8 cellular contexts compared by ENCODE assay signal in the genomic region with DNA sequence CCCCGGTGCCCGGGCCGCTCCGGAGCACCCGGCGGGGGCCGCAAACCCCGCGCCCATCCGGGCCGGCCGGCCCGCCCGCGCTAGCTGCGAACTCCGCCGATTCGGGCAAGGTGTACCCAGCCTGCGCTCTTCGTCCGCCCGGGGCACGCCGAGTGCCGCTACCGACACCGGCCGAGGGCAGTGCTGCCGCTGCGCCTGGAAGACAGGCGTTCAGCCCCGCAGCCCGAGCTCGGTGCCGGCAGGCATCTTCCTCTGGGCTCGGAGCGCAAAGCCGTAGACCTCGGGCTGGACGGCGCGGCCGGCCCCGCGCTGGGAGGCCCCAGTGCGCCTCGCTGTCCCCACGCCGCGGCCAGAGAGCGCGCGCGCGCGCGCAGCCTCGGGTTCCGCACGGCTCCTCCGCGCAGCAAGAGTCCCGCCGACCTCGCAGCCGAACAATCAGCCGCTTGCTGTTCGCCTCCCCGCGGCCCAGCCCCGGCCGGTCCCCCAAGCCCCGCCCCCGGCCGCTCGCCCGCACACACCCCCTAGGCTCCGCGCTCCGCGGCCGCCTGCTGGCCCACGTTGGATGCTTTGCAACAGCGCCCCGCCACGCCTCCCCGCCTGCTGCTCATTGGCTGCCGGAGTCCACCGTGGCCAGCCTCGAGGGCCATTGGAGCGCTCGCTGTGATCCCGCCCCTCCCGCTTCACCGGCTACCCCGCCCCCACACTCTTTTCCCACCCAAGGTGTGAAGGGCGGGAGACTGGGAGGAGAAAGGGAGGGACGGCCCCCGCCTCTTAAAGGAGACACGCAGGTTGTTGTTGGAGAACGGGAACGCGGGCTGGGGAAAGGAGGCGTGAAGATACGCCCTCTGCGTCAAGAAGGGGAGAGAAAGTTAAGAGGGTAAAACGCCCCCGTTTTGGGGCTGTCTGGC. TPM values are rescaled to one million over a fixed set of nuclear protein-coding genes. Genes with fewer than 3 reads are reported as not detected.
DNase-seq lines count a peak whose midpoint lies in the region; ATAC-seq and TF ChIP-seq lines count a peak whose summit lies in the region.

A gene with protein sequence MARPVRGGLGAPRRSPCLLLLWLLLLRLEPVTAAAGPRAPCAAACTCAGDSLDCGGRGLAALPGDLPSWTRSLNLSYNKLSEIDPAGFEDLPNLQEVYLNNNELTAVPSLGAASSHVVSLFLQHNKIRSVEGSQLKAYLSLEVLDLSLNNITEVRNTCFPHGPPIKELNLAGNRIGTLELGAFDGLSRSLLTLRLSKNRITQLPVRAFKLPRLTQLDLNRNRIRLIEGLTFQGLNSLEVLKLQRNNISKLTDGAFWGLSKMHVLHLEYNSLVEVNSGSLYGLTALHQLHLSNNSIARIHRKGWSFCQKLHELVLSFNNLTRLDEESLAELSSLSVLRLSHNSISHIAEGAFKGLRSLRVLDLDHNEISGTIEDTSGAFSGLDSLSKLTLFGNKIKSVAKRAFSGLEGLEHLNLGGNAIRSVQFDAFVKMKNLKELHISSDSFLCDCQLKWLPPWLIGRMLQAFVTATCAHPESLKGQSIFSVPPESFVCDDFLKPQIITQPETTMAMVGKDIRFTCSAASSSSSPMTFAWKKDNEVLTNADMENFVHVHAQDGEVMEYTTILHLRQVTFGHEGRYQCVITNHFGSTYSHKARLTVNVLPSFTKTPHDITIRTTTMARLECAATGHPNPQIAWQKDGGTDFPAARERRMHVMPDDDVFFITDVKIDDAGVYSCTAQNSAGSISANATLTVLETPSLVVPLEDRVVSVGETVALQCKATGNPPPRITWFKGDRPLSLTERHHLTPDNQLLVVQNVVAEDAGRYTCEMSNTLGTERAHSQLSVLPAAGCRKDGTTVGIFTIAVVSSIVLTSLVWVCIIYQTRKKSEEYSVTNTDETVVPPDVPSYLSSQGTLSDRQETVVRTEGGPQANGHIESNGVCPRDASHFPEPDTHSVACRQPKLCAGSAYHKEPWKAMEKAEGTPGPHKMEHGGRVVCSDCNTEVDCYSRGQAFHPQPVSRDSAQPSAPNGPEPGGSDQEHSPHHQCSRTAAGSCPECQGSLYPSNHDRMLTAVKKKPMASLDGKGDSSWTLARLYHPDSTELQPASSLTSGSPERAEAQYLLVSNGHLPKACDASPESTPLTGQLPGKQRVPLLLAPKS (minus strand): TSS at position 448 of the 908 bp plus-strand sequence. CDS start 615 bp downstream, outside the sequence.

- H3K4me2 ChIP-seq in KMS-11: peak within 1 kb of the TSS; percentile 91

- peak within 1 kb of the TSS; percentile 87 for H3K4me3 Mint-ChIP-seq in activated T-helper 17 cell treated with anti-CD3 and anti-CD28 coated beads, Interleukin-2, amount 50 U/mL, for 72 hours
- peak within 1 kb of the TSS; percentile 77 to 96 (median 92) for H3K4me3 Mint-ChIP-seq in naive thymus-derived CD8-positive, alpha-beta T cell
- peak within 1 kb of the TSS; percentile 84 to 94 for H3K4me3 Mint-ChIP-seq in stimulated activated naive B cell treated with anti-CD40 and anti-IgM and Interleukin-4, amounts not matched to agents 10 μg/mL and 1 μg/mL and 100 μg/mL, for 72 hours

- peak; percentile 63 for DNase-seq in DMS79 (lab: John Stamatoyannopoulos, UW)
- peak; percentile 95 for DNase-seq in RPMI8226
- peak; percentile 95 for DNase-seq in fibroblast of mammary gland (ENCODE audit: low read depth)
- DNase-seq in naive thymus-derived CD8-positive, alpha-beta T cell: peak; percentile 85 to 97 (median 90)
- DNase-seq in stimulated activated naive B cell treated with anti-CD40 and anti-IgM and Interleukin-4, amounts not matched to agents 10 μg/mL and 1 μg/mL and 100 μg/mL, for 72 hours: peak; percentile 97

- peak within 1 kb of the TSS; percentile 45 for H3K27ac ChIP-seq in KMS-11

- H3K27ac Mint-ChIP-seq in activated T-helper 17 cell treated with anti-CD3 and anti-CD28 coated beads, Interleukin-2, amount 50 U/mL, for 72 hours: peak within 1 kb of the TSS; percentile 89
- peak within 1 kb of the TSS; percentile 37 to 86 (median 74) for H3K27ac Mint-ChIP-seq in naive thymus-derived CD8-positive, alpha-beta T cell
- H3K27ac Mint-ChIP-seq in stimulated activated naive B cell treated with anti-CD40 and anti-IgM and Interleukin-4, amounts not matched to agents 10 μg/mL and 1 μg/mL and 100 μg/mL, for 72 hours: peak within 1 kb of the TSS; percentile 80

- no peaks in the 10 kb centered on the region for H3K36me3 ChIP-seq in KMS-11 (ENCODE audit: insufficient read depth)

- peaks cover 25% of the 10 kb centered on the region for H3K4me1 Mint-ChIP-seq in activated T-helper 17 cell treated with anti-CD3 and anti-CD28 coated beads, Interleukin-2, amount 50 U/mL, for 72 hours
- peaks cover 15 to 51% (median 47%) of the 10 kb centered on the region in 4 donors for H3K4me1 Mint-ChIP-seq in naive thymus-derived CD8-positive, alpha-beta T cell
- H3K4me1 Mint-ChIP-seq in stimulated activated naive B cell treated with anti-CD40 and anti-IgM and Interleukin-4, amounts not matched to agents 10 μg/mL and 1 μg/mL and 100 μg/mL, for 72 hours: peaks cover 16 to 36% of the 10 kb centered on the region in 2 donors

- H3K4me1 ChIP-seq in KMS-11 (ENCODE audit: low read depth, poor library complexity, severe bottlenecking): peaks cover 34% of the 10 kb centered on the region

- H3K36me3 Mint-ChIP-seq in activated T-helper 17 cell treated with anti-CD3 and anti-CD28 coated beads, Interleukin-2, amount 50 U/mL, for 72 hours (ENCODE audit: low read depth): peaks cover 21% of the 10 kb centered on the region
- H3K36me3 Mint-ChIP-seq in naive thymus-derived CD8-positive, alpha-beta T cell: peaks cover 0 to 2% (median 0%) of the 10 kb centered on the region in 3 donors
- H3K36me3 Mint-ChIP-seq in stimulated activated naive B cell treated with anti-CD40 and anti-IgM and Interleukin-4, amounts not matched to agents 10 μg/mL and 1 μg/mL and 100 μg/mL, for 72 hours: peaks cover 0 to 5% of the 10 kb centered on the region in 2 donors

- no peaks in the 10 kb centered on the region for H3K27me3 Mint-ChIP-seq in activated T-helper 17 cell treated with anti-CD3 and anti-CD28 coated beads, Interleukin-2, amount 50 U/mL, for 72 hours
- H3K27me3 Mint-ChIP-seq in naive thymus-derived CD8-positive, alpha-beta T cell: peaks cover 4 to 32% (median 10%) of the 10 kb centered on the region in 5 donors
- H3K27me3 Mint-ChIP-seq in stimulated activated naive B cell treated with anti-CD40 and anti-IgM and Interleukin-4, amounts not matched to agents 10 μg/mL and 1 μg/mL and 100 μg/mL, for 72 hours: peaks cover 25 to 27% of the 10 kb centered on the region in 2 donors

- peak within 1 kb of the TSS; percentile 82 for H2AFZ ChIP-seq in KMS-11 (ENCODE audit: low read depth)

- H3K9me3 Mint-ChIP-seq in activated T-helper 17 cell treated with anti-CD3 and anti-CD28 coated beads, Interleukin-2, amount 50 U/mL, for 72 hours: no peaks in the 10 kb centered on the region
- peaks cover 0 to 2% (median 0%) of the 10 kb centered on the region in 9 donors for H3K9me3 Mint-ChIP-seq in naive thymus-derived CD8-positive, alpha-beta T cell
- H3K9me3 Mint-ChIP-seq in stimulated activated naive B cell treated with anti-CD40 and anti-IgM and Interleukin-4, amounts not matched to agents 10 μg/mL and 1 μg/mL and 100 μg/mL, for 72 hours: no peaks in the 10 kb centered on the region

- peak within 1 kb of the TSS; percentile 77 for H3K9ac ChIP-seq in KMS-11

- ATAC-seq in GM21786 (IDR thresholded peaks at IDR 0.05; ENCODE audit: unreplicated experiment): peak; percentile 96
- peak; percentile 96 for ATAC-seq in activated T-helper 17 cell treated with anti-CD3 and anti-CD28 coated beads, Interleukin-2, amount 50 U/mL, for 72 hours (replicated peaks)
- ATAC-seq in naive thymus-derived CD8-positive, alpha-beta T cell: peak; percentile 93 to 94
- ATAC-seq in stimulated activated naive B cell treated with anti-CD40 and anti-IgM and Interleukin-4, amounts not matched to agents 10 μg/mL and 1 μg/mL and 100 μg/mL, for 72 hours (replicated peaks): peak; percentile 97

- H4K20me1 ChIP-seq in KMS-11 (ENCODE audit: insufficient read depth): no peaks in the 10 kb centered on the region

- no peak for TF ChIP-seq CTCF in KMS-11 (conservative IDR thresholded peaks at IDR 0.05; ENCODE audit: low read depth, low read length)
- TF ChIP-seq CTCF in fibroblast of mammary gland (conservative IDR thresholded peaks at IDR 0.05; ENCODE audit: control insufficient read depth, insufficient read depth, low read depth, low read length): no peak

- H3K4me3 ChIP-seq in KMS-11 (IDR thresholded peaks at IDR 0.05; ENCODE audit: insufficient read depth, low read depth, low read length) (peak within 1 kb of the TSS; percentile 28), fibroblast of mammary gland (ENCODE audit: control insufficient read depth, low read depth, low read length) (peak within 1 kb of the TSS; percentile 72)

- peaks cover 47% of the 10 kb centered on the region for H3K79me2 ChIP-seq in KMS-11 (ENCODE audit: insufficient read depth, low read depth)

- H3K27me3 ChIP-seq in KMS-11 (ENCODE audit: insufficient read depth, low read depth): no peaks in the 10 kb centered on the region

- POLR2A ChIA-PET in naive thymus-derived CD8-positive, alpha-beta T cell (lab: Charles Lee): no interaction called here

RNA-seq across cellular contexts. Expression of the gene that starts here (rescaled TPM):
- total RNA-seq in activated T-helper 17 cell treated with anti-CD3 and anti-CD28 coated beads, Interleukin-2, amount 50 U/mL, for 72 hours: 10 to 100 TPM; 43.3 to 54.1 TPM
- 10 to 100 TPM; 11.1 to 11.7 TPM for total RNA-seq in naive thymus-derived CD8-positive, alpha-beta T cell
- 10 to 100 TPM in 1 of 3 donors, 1 to 10 TPM in 2; 4.9 to 13.0 (median 6.6) TPM for polyA plus RNA-seq in naive thymus-derived CD8-positive, alpha-beta T cell

Comparison
In these comparisons a context has a peak if more than half of its experiments do, and no peak if none do; other contexts are left out.
1. Peak in every context shown above with its lines: DNase-seq, ATAC-seq, H3K4me3 ChIP-seq and H3K27ac ChIP-seq.